Comparison of ENCODE assay signal across 2 cellular contexts in the genomic region with DNA sequence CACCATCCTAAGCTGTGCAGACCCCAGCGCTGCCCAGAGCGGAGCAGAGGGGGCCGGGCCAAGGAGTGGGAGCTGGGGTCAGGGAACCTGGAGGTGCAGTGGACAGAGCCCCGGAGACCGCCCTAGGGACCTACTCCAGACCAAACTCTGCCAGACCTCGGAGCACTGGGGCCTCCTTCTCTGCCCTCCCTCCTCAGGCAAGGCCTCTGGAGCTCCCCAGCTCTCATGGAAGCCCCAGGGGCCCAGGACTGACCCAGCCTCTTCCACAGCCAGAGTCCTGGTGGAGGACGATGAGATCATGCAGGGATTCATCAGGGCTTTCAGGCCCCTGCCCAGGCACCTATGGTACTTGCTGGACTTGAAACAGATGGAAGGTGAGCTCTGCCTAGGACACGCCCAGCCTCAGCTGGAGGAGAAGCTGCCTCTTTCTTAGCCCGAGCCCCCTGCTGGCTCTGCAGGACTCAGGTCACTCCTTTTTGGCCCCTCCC.
TF ChIP-seq lines count a peak whose summit lies in the region.

No MANE protein-coding gene starts in this region.

TF ChIP-seq in A549, 52 proteins besides CTCF, POLR2A, EP300 and RAD21 (continued from another document):
- no peak for TF ChIP-seq POLR2AphosphoS2 (conservative IDR thresholded peaks at IDR 0.05; ENCODE audit: low read length)
- TF ChIP-seq CHD4 (IDR thresholded peaks at IDR 0.05; ENCODE audit: borderline replicate concordance), result no peak
- TF ChIP-seq BCL3 (IDR thresholded peaks at IDR 0.05), result no peak
- TF ChIP-seq, protein P1, sequence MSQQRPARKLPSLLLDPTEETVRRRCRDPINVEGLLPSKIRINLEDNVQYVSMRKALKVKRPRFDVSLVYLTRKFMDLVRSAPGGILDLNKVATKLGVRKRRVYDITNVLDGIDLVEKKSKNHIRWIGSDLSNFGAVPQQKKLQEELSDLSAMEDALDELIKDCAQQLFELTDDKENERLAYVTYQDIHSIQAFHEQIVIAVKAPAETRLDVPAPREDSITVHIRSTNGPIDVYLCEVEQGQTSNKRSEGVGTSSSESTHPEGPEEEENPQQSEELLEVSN (IDR thresholded peaks at IDR 0.05; ENCODE audit: borderline replicate concordance, low read depth), result no peak
- no peak for TF ChIP-seq CBX2 (IDR thresholded peaks at IDR 0.05; ENCODE audit: borderline replicate concordance, low read depth)
- TF ChIP-seq ZFP36 (IDR thresholded peaks at IDR 0.05; ENCODE audit: borderline replicate concordance, partially characterized antibody), result no peak
- no peak for TF ChIP-seq ESRRA (IDR thresholded peaks at IDR 0.05; ENCODE audit: borderline replicate concordance, low read length)
- TF ChIP-seq SMC3 (IDR thresholded peaks at IDR 0.05), result no peak
- TF ChIP-seq NFE2L2 (conservative IDR thresholded peaks at IDR 0.05; ENCODE audit: low read length), result no peak

TF ChIP-seq in HCT116, 20 proteins besides CTCF, POLR2A, EP300 and RAD21 (continued from another document):
- TF ChIP-seq, protein P2, sequence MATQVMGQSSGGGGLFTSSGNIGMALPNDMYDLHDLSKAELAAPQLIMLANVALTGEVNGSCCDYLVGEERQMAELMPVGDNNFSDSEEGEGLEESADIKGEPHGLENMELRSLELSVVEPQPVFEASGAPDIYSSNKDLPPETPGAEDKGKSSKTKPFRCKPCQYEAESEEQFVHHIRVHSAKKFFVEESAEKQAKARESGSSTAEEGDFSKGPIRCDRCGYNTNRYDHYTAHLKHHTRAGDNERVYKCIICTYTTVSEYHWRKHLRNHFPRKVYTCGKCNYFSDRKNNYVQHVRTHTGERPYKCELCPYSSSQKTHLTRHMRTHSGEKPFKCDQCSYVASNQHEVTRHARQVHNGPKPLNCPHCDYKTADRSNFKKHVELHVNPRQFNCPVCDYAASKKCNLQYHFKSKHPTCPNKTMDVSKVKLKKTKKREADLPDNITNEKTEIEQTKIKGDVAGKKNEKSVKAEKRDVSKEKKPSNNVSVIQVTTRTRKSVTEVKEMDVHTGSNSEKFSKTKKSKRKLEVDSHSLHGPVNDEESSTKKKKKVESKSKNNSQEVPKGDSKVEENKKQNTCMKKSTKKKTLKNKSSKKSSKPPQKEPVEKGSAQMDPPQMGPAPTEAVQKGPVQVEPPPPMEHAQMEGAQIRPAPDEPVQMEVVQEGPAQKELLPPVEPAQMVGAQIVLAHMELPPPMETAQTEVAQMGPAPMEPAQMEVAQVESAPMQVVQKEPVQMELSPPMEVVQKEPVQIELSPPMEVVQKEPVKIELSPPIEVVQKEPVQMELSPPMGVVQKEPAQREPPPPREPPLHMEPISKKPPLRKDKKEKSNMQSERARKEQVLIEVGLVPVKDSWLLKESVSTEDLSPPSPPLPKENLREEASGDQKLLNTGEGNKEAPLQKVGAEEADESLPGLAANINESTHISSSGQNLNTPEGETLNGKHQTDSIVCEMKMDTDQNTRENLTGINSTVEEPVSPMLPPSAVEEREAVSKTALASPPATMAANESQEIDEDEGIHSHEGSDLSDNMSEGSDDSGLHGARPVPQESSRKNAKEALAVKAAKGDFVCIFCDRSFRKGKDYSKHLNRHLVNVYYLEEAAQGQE (IDR thresholded peaks at IDR 0.05; ENCODE audit: low read depth), result no peak
- TF ChIP-seq SIN3A (IDR thresholded peaks at IDR 0.05; ENCODE audit: low read depth), result no peak
- TF ChIP-seq POLR2AphosphoS5 (IDR thresholded peaks at IDR 0.05; ENCODE audit: low read depth, low read length), result no peak
- TF ChIP-seq, protein P3, sequence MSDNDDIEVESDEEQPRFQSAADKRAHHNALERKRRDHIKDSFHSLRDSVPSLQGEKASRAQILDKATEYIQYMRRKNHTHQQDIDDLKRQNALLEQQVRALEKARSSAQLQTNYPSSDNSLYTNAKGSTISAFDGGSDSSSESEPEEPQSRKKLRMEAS (IDR thresholded peaks at IDR 0.05), result no peak
- no peak for TF ChIP-seq TCF7L2 (IDR thresholded peaks at IDR 0.05; ENCODE audit: borderline replicate concordance, extremely low read depth, insufficient read depth, insufficient read length)
- no peak for TF ChIP-seq JUND (IDR thresholded peaks at IDR 0.05)
- TF ChIP-seq EZH2 (IDR thresholded peaks at IDR 0.05), result no peak
- no peak for TF ChIP-seq ZNF274 (IDR thresholded peaks at IDR 0.05; ENCODE audit: low read depth, low read length)
- TF ChIP-seq FOSL1 (IDR thresholded peaks at IDR 0.05; ENCODE audit: low read depth), result no peak
- no peak for TF ChIP-seq CEBPB (IDR thresholded peaks at IDR 0.05; ENCODE audit: low read depth)
- no peak for TF ChIP-seq SP1 (IDR thresholded peaks at IDR 0.05; ENCODE audit: low read depth)
- no peak for TF ChIP-seq EGR1 (IDR thresholded peaks at IDR 0.05; ENCODE audit: low read depth)
- TF ChIP-seq SRF (IDR thresholded peaks at IDR 0.05; ENCODE audit: low read depth), result no peak
